ENCODE assay signal across 12 cellular contexts in genomic region chr2:241875754-241876527, GRCh38. TPM values are rescaled to one million over a fixed set of nuclear protein-coding genes. Genes with fewer than 3 reads are reported as not detected.
A peak's percentile ranks its signal among the peaks of the same experiment; 100 is the strongest.
DNase-seq lines count a peak whose midpoint lies in the region; ATAC-seq and TF ChIP-seq lines count a peak whose summit lies in the region.
"Not testable (repeated sequence)": the region's sequence is repeated elsewhere in the genome, so short reads cannot be mapped to it uniquely, and the experiment has no call there.
"Had no signal": no experiment of that assay in that cellular context is flagged by ENCODE, and none has a peak within 500 bp of the region (broad histone marks: within the 10 kb centered on the region; RNA-seq: fewer than 3 reads in every experiment).

No MANE protein-coding gene starts in this region.

- POLR2A ChIA-PET in HEK293 (lab: Yijun Ruan, JAX); OCI-LY7 (lab: Charles Lee): not testable (repeated sequence)

- not testable (repeated sequence) for H3K36me3 ChIP-seq in DOHH2 (ENCODE audit: control insufficient read depth, low read length); HEK293 (ENCODE audit: control insufficient read depth in 2 of 2, insufficient read depth in 1 of 2, low read length in 2 of 2); OCI-LY7 (ENCODE audit: insufficient read depth, low read length); neural progenitor cell; uterus

- WGBS in right cardiac atrium, result 52% methylated on average over 20 of the region's 22 CpGs

- not testable (repeated sequence) for H3K27me3 ChIP-seq in DOHH2 (ENCODE audit: control insufficient read depth, low read length); right cardiac atrium (ENCODE audit: control insufficient read depth, insufficient read depth); neural progenitor cell; uterus

- H3K4me3 ChIP-seq in DOHH2 (ENCODE audit: low read length); HEK293 (ENCODE audit: low read depth, low read length); OCI-LY7 (ENCODE audit: low read depth, low read length, poor library complexity, severe bottlenecking); right cardiac atrium (ENCODE audit: low read length); neural progenitor cell; uterus: not testable (repeated sequence)

- not testable (repeated sequence) for H2AFZ ChIP-seq in OCI-LY7 (ENCODE audit: low read length); neural progenitor cell (replicated peaks)

- DNase-seq in OCI-LY7 (ENCODE audit: low spot score) (peak; percentile 36), dermis blood vessel endothelial cell (peak; percentile 43), right cardiac atrium (peak in 2 of 3 donors; percentile 62 to 80), neural progenitor cell (ENCODE audit: low spot score) (peak; percentile 63)
- peak; percentile 39 for DNase-seq in activated T-cell treated with anti-CD3 and anti-CD28 coated beads, Interleukin-2, amount 50 U/mL, for 48 hours
- not testable (repeated sequence) for DNase-seq in uterus

- H3K9ac ChIP-seq in neural progenitor cell, result not testable (repeated sequence)

- not testable (repeated sequence) for H3K27ac ChIP-seq in DOHH2 (ENCODE audit: low read depth, low read length); HEK293 (ENCODE audit: extremely low read depth, low read depth, low read length); OCI-LY7 (ENCODE audit: low read depth, low read length, poor library complexity, severe bottlenecking); right cardiac atrium (ENCODE audit: low read length); neural progenitor cell; uterus

- CTCF ChIA-PET in HEK293 (lab: Yijun Ruan, JAX), result not testable (repeated sequence)
- CTCF ChIA-PET in OCI-LY7 (lab: Charles Lee; ENCODE audit: unreplicated experiment), result interaction anchor here (0.6 kb wide), 1 partner anchor 151 kb away, joined by 3 read pairs; no protein-coding TSS in a partner anchor

- not testable (repeated sequence) for H3K9me2 ChIP-seq in DOHH2 (replicated peaks; ENCODE audit: control insufficient read depth, low read length); OCI-LY7 (ENCODE audit: insufficient read depth, low read length)

- not testable (repeated sequence) for H3K9me3 ChIP-seq in DOHH2 (ENCODE audit: control insufficient read depth, insufficient read depth, low read length); HEK293 (ENCODE audit: control insufficient read depth, insufficient read depth, low read depth, low read length); OCI-LY7 (ENCODE audit: low read length); right cardiac atrium (ENCODE audit: control insufficient read depth, low read length); neural progenitor cell (ENCODE audit: low read depth); uterus

- H3K27me3 Mint-ChIP-seq in neural progenitor cell (ENCODE audit: insufficient read depth, low read depth), result peaks cover 15% of the 10 kb centered on the region

- H3K27ac Mint-ChIP-seq in neural progenitor cell, result not testable (repeated sequence)

- H3K9me3 Mint-ChIP-seq in neural progenitor cell, result peaks cover 12% of the 10 kb centered on the region

- H4K20me1 ChIP-seq in DOHH2 (ENCODE audit: control insufficient read depth, insufficient read depth, low read depth, low read length); OCI-LY7 (ENCODE audit: insufficient read depth, low read length); neural progenitor cell (ENCODE audit: low read depth): not testable (repeated sequence)

- TF ChIP-seq CTCF in DOHH2 (IDR thresholded peaks at IDR 0.05; ENCODE audit: low read depth, low read length, poor library complexity, severe bottlenecking), result peak; percentile 22
- not testable (repeated sequence) for TF ChIP-seq CTCF in HEK293 (tag by site-specific recombination; IDR thresholded peaks at IDR 0.05)
- TF ChIP-seq CTCF in OCI-LY7 (conservative IDR thresholded peaks at IDR 0.05; ENCODE audit: low read length), result peak; percentile 53
- peak; percentile 52 for TF ChIP-seq CTCF in neural progenitor cell (IDR thresholded peaks at IDR 0.05)
- peak in 3 of 4 experiments; percentile 15 to 30 (median 23) for TF ChIP-seq CTCF in uterus (IDR thresholded peaks at IDR 0.05)

- not testable (repeated sequence) for H3K4me1 ChIP-seq in DOHH2 (ENCODE audit: control insufficient read depth, low read length); HEK293 (ENCODE audit: control insufficient read depth, insufficient read depth, low read length); OCI-LY7 (ENCODE audit: insufficient read depth, low read length, poor library complexity, severe bottlenecking); right cardiac atrium (ENCODE audit: control insufficient read depth, insufficient read depth, low read length); neural progenitor cell; uterus

- not testable (repeated sequence) for ATAC-seq in right cardiac atrium

- not testable (repeated sequence) for BruUV-seq in OCI-LY7 (replicated peaks; lab: Mats Ljungman, UMichigan)

- not testable (repeated sequence) for H3F3A ChIP-seq in DOHH2 (ENCODE audit: control insufficient read depth, insufficient read depth); neural progenitor cell (ENCODE audit: low read depth)

- not testable (repeated sequence) for H3K4me2 ChIP-seq in DOHH2 (ENCODE audit: low read length); OCI-LY7 (ENCODE audit: low read length); neural progenitor cell

- not testable (repeated sequence) for H3K36me3 Mint-ChIP-seq in neural progenitor cell

- not testable (repeated sequence) for TF ChIP-seq POLR2A in uterus (IDR thresholded peaks at IDR 0.05)

- H3K4me1 Mint-ChIP-seq in neural progenitor cell, result not testable (repeated sequence)

- intact Hi-C loops in OCI-LY7 (cut with micrococcal nuclease; ENCODE audit: unreplicated experiment); uterus (cut with DNase I; ENCODE audit: low total_unique reads): not testable (repeated sequence)
- intact Hi-C loops in right cardiac atrium (cut with DNase I), result loop anchor here (10.0 kb wide), 2 partner anchors 141 to 151 kb away; partner anchors contain the start of gene D2HGDH (in 3 of the 4)

- not testable (repeated sequence) for H3K4me3 Mint-ChIP-seq in neural progenitor cell

- H3K79me2 ChIP-seq in DOHH2 (ENCODE audit: control insufficient read depth, low read length); OCI-LY7 (ENCODE audit: insufficient read depth, low read depth, low read length); neural progenitor cell (ENCODE audit: low read depth): not testable (repeated sequence)

TF ChIP-seq in HEK293, 187 proteins besides CTCF, POLR2A, EP300 and RAD21:
- TF ChIP-seq ZNF654 (tag by site-specific recombination; IDR thresholded peaks at IDR 0.05; ENCODE audit: low read depth), result peak; percentile 47
- peak; percentile 91 for TF ChIP-seq SETDB1 (IDR thresholded peaks at IDR 0.05; ENCODE audit: insufficient read length, low read length)
- TF ChIP-seq ZSCAN30 (tag by site-specific recombination; IDR thresholded peaks at IDR 0.05), result peak; percentile 17; the same call in 1 of the 2 replicates
- peak; percentile 74; the same call in 1 of the 2 replicates for TF ChIP-seq TRIM28 (IDR thresholded peaks at IDR 0.05; ENCODE audit: borderline replicate concordance, low read length)
- peak; percentile 73 for TF ChIP-seq SCRT2 (tag by site-specific recombination; IDR thresholded peaks at IDR 0.05)

RNA-seq across cellular contexts. Expression of gene RTP5, which starts 6.4 kb away (rescaled TPM):
- not detected in 2 replicates for total RNA-seq in OCI-LY7 (2014; rRNA removed; shearing (Covaris generic))
- not detected in 2 replicates for total RNA-seq in OCI-LY7 (2022)
- total RNA-seq in dermis blood vessel endothelial cell, result not detected in 2 replicates
- not detected for total RNA-seq in right cardiac atrium
- 0.05 TPM for polyA plus RNA-seq in right cardiac atrium
- not detected in 2 replicates for total RNA-seq in neural progenitor cell (ENCODE audit: low replicate concordance)
- total RNA-seq in uterus, result under 1 TPM in 1 of 4 donors, not detected in 3; 0.15 TPM
- total RNA-seq: LHCN-M2, mesothelial cell of epicardium, PC-3, WTC11 had no signal

RNA-seq across cellular contexts. Expression of gene PDCD1, which starts 17.2 kb away (rescaled TPM):
- not detected in 2 replicates for total RNA-seq in OCI-LY7 (2014; rRNA removed; shearing (Covaris generic))
- total RNA-seq in OCI-LY7 (2022) (not detected in 2 replicates), dermis blood vessel endothelial cell (not detected in 2 replicates), right cardiac atrium (1 to 10 TPM; 5.2 to 6.8 (median 5.4) TPM), neural progenitor cell (ENCODE audit: low replicate concordance) (not detected in 2 replicates), uterus (under 1 TPM in 1 of 4 donors, not detected in 3; 0.21 TPM)
- polyA plus RNA-seq in right cardiac atrium, result 7.4 TPM
- total RNA-seq: LHCN-M2, mesothelial cell of epicardium, PC-3 had no signal
